Comparison of ENCODE assay signal across 32 cellular contexts in genomic region chr16:88462396-88462795, GRCh38. TPM values are rescaled to one million over a fixed set of nuclear protein-coding genes. Genes with fewer than 3 reads are reported as not detected.
DNase-seq lines count a peak whose midpoint lies in the region; ATAC-seq, FAIRE-seq and TF ChIP-seq lines count a peak whose summit lies in the region.
"Had no signal": no experiment of that assay in that cellular context is flagged by ENCODE, and none has a peak within 500 bp of the region (broad histone marks: within the 10 kb centered on the region; RNA-seq: fewer than 3 reads in every experiment).

No MANE protein-coding gene starts in this region.

- FAIRE-seq in small intestine (lab: Jason Lieb, UNC): no peak
- FAIRE-seq: islet of Langerhans had no signal

- no peaks in the 10 kb centered on the region for H3K36me3 ChIP-seq in CD4-positive, CD25-positive, alpha-beta regulatory T cell (ENCODE audit: control insufficient read depth, insufficient read depth, low read length)
- H3K36me3 ChIP-seq in IMR-90 (ENCODE audit: control insufficient read depth, insufficient read depth, low read length) (no peaks in the 10 kb centered on the region), iPS-20b (ENCODE audit: insufficient read depth, low read depth, low read length) (no peaks in the 10 kb centered on the region), small intestine (ENCODE audit: control insufficient read depth in 2 of 2, insufficient read depth in 2 of 2, low read length in 2 of 2) (no peaks in the 10 kb centered on the region), A673 (ENCODE audit: insufficient read depth, low read length, poor library complexity, severe bottlenecking) (no peaks in the 10 kb centered on the region)
- H3K36me3 ChIP-seq: BE2C, left lung, MG63 had no signal

- no peak overlapping the region for H3K18ac ChIP-seq in IMR-90 (ENCODE audit: low read depth, low read length)

- POLR2A ChIA-PET in IMR-90 (lab: Charles Lee; ENCODE audit: unreplicated experiment) (no interaction called here), MCF 10A (lab: Yijun Ruan, JAX) (no interaction called here), A673 (lab: Charles Lee; ENCODE audit: low non-redundant PET) (no interaction called here)

- H3K4me3 ChIP-seq in CD4-positive, CD25-positive, alpha-beta regulatory T cell (ENCODE audit: low read depth, low read length): no peak overlapping the region
- H3K4me3 ChIP-seq in IMR-90 (ENCODE audit: insufficient read depth, low read depth, low read length) (no peak overlapping the region), iPS-20b (ENCODE audit: low read length) (peak overlapping the region; percentile 40; the same call in 1 of the 2 replicates), small intestine (ENCODE audit: low read depth in 1 of 2, low read length in 2 of 2) (no peak overlapping the region), lower leg skin (ENCODE audit: low read depth, poor library complexity, severe bottlenecking) (no peak overlapping the region), A673 (ENCODE audit: low read depth, low read length, poor library complexity, severe bottlenecking) (no peak overlapping the region)
- H3K4me3 ChIP-seq: left lung, MG63, testis had no signal

- H3K36me3 Mint-ChIP-seq in CD4-positive, CD25-positive, alpha-beta regulatory T cell: no peaks in the 10 kb centered on the region
- H3K36me3 Mint-ChIP-seq in MCF 10A (ENCODE audit: insufficient read depth, unreplicated experiment): no peaks in the 10 kb centered on the region
- H3K36me3 Mint-ChIP-seq: naive thymus-derived CD4-positive, alpha-beta T cell had no signal

- H3K27me3 ChIP-seq in CD4-positive, CD25-positive, alpha-beta regulatory T cell (ENCODE audit: control insufficient read depth, insufficient read depth, low read length): no peaks in the 10 kb centered on the region
- H3K27me3 ChIP-seq in IMR-90 (ENCODE audit: control insufficient read depth, insufficient read depth, low read length): no peaks in the 10 kb centered on the region
- peaks cover 12% of the 10 kb centered on the region for H3K27me3 ChIP-seq in iPS-20b (ENCODE audit: insufficient read depth, low read length)
- no peaks in the 10 kb centered on the region for H3K27me3 ChIP-seq in small intestine (ENCODE audit: control insufficient read depth in 2 of 2, insufficient read depth in 2 of 2, low read length in 2 of 2)
- no peaks in the 10 kb centered on the region for H3K27me3 ChIP-seq in A673 (replicated peaks; ENCODE audit: insufficient read depth, low read depth, low read length, poor library complexity)
- H3K27me3 ChIP-seq: BE2C, MG63, testis had no signal

- H3K9me3 Mint-ChIP-seq in CD4-positive, CD25-positive, alpha-beta regulatory T cell: peaks cover 0 to 2% (median 0%) of the 10 kb centered on the region in 7 donors
- no peaks in the 10 kb centered on the region for H3K9me3 Mint-ChIP-seq in MCF 10A (ENCODE audit: unreplicated experiment)
- H3K9me3 Mint-ChIP-seq: activated naive CD8-positive, alpha-beta T cell treated with anti-CD3 and anti-CD28 coated beads, Interleukin-2, amount 50 U/mL, for 24 hours; T-helper 1 cell treated with Interleukin-12 subunit alpha and Interleukin-12 subunit beta and Interleukin-4 antibody, amounts not matched to agents 30 μg/mL and 1 μg/mL, for 36 hours had no signal

- H3K56ac ChIP-seq in IMR-90 (ENCODE audit: extremely low read depth, insufficient read depth, low read length): no peak overlapping the region

- no peaks in the 10 kb centered on the region for H3K9me1 ChIP-seq in IMR-90 (ENCODE audit: insufficient read depth, low read length)

- H3K9me3 ChIP-seq in CD4-positive, CD25-positive, alpha-beta regulatory T cell (ENCODE audit: control insufficient read depth in 2 of 2, low read length in 2 of 2): no peaks in the 10 kb centered on the region
- H3K9me3 ChIP-seq in IMR-90 (ENCODE audit: control insufficient read depth, insufficient read depth, low read length): no peaks in the 10 kb centered on the region
- no peaks in the 10 kb centered on the region for H3K9me3 ChIP-seq in iPS-20b (ENCODE audit: insufficient read depth, low read depth, low read length)
- H3K9me3 ChIP-seq in small intestine (ENCODE audit: control insufficient read depth, low read depth): no peaks in the 10 kb centered on the region
- H3K9me3 ChIP-seq in A673 (ENCODE audit: low read depth, low read length, poor library complexity, severe bottlenecking): no peaks in the 10 kb centered on the region
- H3K9me3 ChIP-seq: BE2C, left lung, MG63, testis had no signal

- no peak overlapping the region for H2AK5ac ChIP-seq in IMR-90 (ENCODE audit: low read depth, low read length)

- no peak for ATAC-seq in CD4-positive, CD25-positive, alpha-beta regulatory T cell (ENCODE audit: low read depth in 2 of 2)
- ATAC-seq in IMR-90 (ENCODE audit: low read depth): no peak
- ATAC-seq: activated CD4-positive, CD25-positive, alpha-beta regulatory T cell treated with anti-CD3 and anti-CD28 coated beads, Interleukin-2, amount 50 U/mL, for 24 hours; activated naive CD8-positive, alpha-beta T cell treated with anti-CD3 and anti-CD28 coated beads, Interleukin-2, amount 50 U/mL, for 24 hours; naive thymus-derived CD4-positive, alpha-beta T cell; Panc1; SK-N-SH treated with all-trans-retinoic acid at 6 μM for 48 hours; stimulated activated naive CD8-positive, alpha-beta T cell treated with anti-CD3 and anti-CD28 coated beads, Interleukin-15, Interleukin-2, amounts not matched to agents 100 U/mL and 50 U/mL, for 24 hours had no signal

- in situ Hi-C loops in IMR-90 (cut with MboI; ENCODE audit: low sequenced_read_pairs): no loop called here

- no peak for TF ChIP-seq RAD21 in IMR-90 (IDR thresholded peaks at IDR 0.05; ENCODE audit: low read length)

- no peak overlapping the region for H2BK15ac ChIP-seq in IMR-90 (ENCODE audit: low read depth, low read length)

- no CpG with 5 or more reads among the region's 12 CpGs for WGBS in IMR-90 (ENCODE audit: extremely low coverage in 2 of 2, insufficient read length in 1 of 2), 2 experiments
- WGBS in small intestine, 3 donors: 46 to 59% (median 55%) methylated on average over 12 of the region's 12 CpGs
- whole genome bisulfite sequencing in lower leg skin, 2 donors: 73 to 87% methylated on average over 11 to 12 of the region's 12 CpGs

- no peak overlapping the region for H3K4ac ChIP-seq in IMR-90 (ENCODE audit: low read depth, low read length)

- BruUV-seq in IMR-90 (replicated peaks; lab: Mats Ljungman, UMichigan) (no TSS peak), MCF 10A (replicated peaks; lab: Mats Ljungman, UMichigan) (no TSS peak), A673 (replicated peaks; lab: Mats Ljungman, UMichigan) (no TSS peak)

- no peak overlapping the region for H4K91ac ChIP-seq in IMR-90 (ENCODE audit: insufficient read depth, low read depth, low read length)

- H2AK9ac ChIP-seq in IMR-90 (replicated peaks; ENCODE audit: low read depth, low read length, poor library complexity): no peak overlapping the region

- peaks cover 7 to 91% (median 36%) of the 10 kb centered on the region in 4 donors for H3K4me1 Mint-ChIP-seq in CD4-positive, CD25-positive, alpha-beta regulatory T cell
- no peaks in the 10 kb centered on the region for H3K4me1 Mint-ChIP-seq in MCF 10A (ENCODE audit: insufficient read depth, unreplicated experiment)

- no peak overlapping the region for H4K8ac ChIP-seq in IMR-90 (ENCODE audit: low read depth in 2 of 2, low read length in 2 of 2)

- H3K4me3 Mint-ChIP-seq in CD4-positive, CD25-positive, alpha-beta regulatory T cell: peak overlapping the region in 2 of 4 donors; percentile 44 to 64
- H3K4me3 Mint-ChIP-seq in MCF 10A (ENCODE audit: unreplicated experiment): no peak overlapping the region
- H3K4me3 Mint-ChIP-seq: activated naive CD8-positive, alpha-beta T cell treated with anti-CD3 and anti-CD28 coated beads, Interleukin-2, amount 50 U/mL, for 24 hours; T-helper 1 cell treated with Interleukin-12 subunit alpha and Interleukin-12 subunit beta and Interleukin-4 antibody, amounts not matched to agents 30 μg/mL and 1 μg/mL, for 36 hours had no signal

- CTCF ChIA-PET in IMR-90 (lab: Yijun Ruan, JAX): no interaction called here
- CTCF ChIA-PET in MCF 10A (lab: Yijun Ruan, JAX): interaction anchor here (0.6 to 0.8 kb wide), 2 partner anchors 48 to 99 kb away, joined by 3 to 4 read pairs; no protein-coding TSS in a partner anchor
- CTCF ChIA-PET in A673 (lab: Charles Lee): no interaction called here

- H4K5ac ChIP-seq in IMR-90 (ENCODE audit: low read depth, low read length): no peak overlapping the region

- peak overlapping the region; percentile 51 to 94 (median 77) for H3K27ac Mint-ChIP-seq in CD4-positive, CD25-positive, alpha-beta regulatory T cell
- H3K27ac Mint-ChIP-seq in MCF 10A (ENCODE audit: low read depth, unreplicated experiment): no peak overlapping the region
- H3K27ac Mint-ChIP-seq: activated naive CD8-positive, alpha-beta T cell treated with anti-CD3 and anti-CD28 coated beads, Interleukin-2, amount 50 U/mL, for 24 hours; T-helper 1 cell treated with Interleukin-12 subunit alpha and Interleukin-12 subunit beta and Interleukin-4 antibody, amounts not matched to agents 30 μg/mL and 1 μg/mL, for 36 hours had no signal

- H3K4me1 ChIP-seq in CD4-positive, CD25-positive, alpha-beta regulatory T cell (ENCODE audit: control insufficient read depth, insufficient read depth, low read length, poor library complexity, severe bottlenecking): peaks cover 92% of the 10 kb centered on the region
- H3K4me1 ChIP-seq in IMR-90 (ENCODE audit: control insufficient read depth, insufficient read depth, low read length) (peaks cover 4% of the 10 kb centered on the region; the same call in 1 of the 2 replicates), iPS-20b (ENCODE audit: insufficient read depth, low read length) (peaks cover 9% of the 10 kb centered on the region; the same call in 1 of the 2 replicates), small intestine (ENCODE audit: control insufficient read depth in 2 of 2, insufficient read depth in 1 of 2, low read depth in 1 of 2, low read length in 1 of 2) (peaks cover 0 to 6% of the 10 kb centered on the region in 2 donors), A673 (ENCODE audit: insufficient read depth, low read length, poor library complexity, severe bottlenecking) (peaks cover 12% of the 10 kb centered on the region)

- H3K9ac ChIP-seq in IMR-90 (ENCODE audit: low read depth, low read length) (no peak overlapping the region), iPS-20b (ENCODE audit: low read depth, low read length) (no peak overlapping the region; the same call in 1 of the 2 replicates)

- H3K79me1 ChIP-seq in IMR-90 (ENCODE audit: low read depth in 1 of 2, low read length in 2 of 2): peaks cover 18 to 43% of the 10 kb centered on the region in 2 experiments

- peaks cover 75% of the 10 kb centered on the region for H4K20me1 ChIP-seq in IMR-90 (ENCODE audit: insufficient read depth, low read length)

- H3K14ac ChIP-seq in IMR-90 (replicated peaks; ENCODE audit: low read depth, low read length): no peak overlapping the region

- H2BK5ac ChIP-seq in IMR-90 (ENCODE audit: low read depth, low read length, poor library complexity, severe bottlenecking): no peak overlapping the region

- no peak overlapping the region for H3K4me2 ChIP-seq in IMR-90 (ENCODE audit: low read depth, low read length)

- H3K27me3 Mint-ChIP-seq in CD4-positive, CD25-positive, alpha-beta regulatory T cell: no peaks in the 10 kb centered on the region
- H3K27me3 Mint-ChIP-seq in MCF 10A (ENCODE audit: insufficient read depth, unreplicated experiment): no peaks in the 10 kb centered on the region
- H3K27me3 Mint-ChIP-seq: activated naive CD8-positive, alpha-beta T cell treated with anti-CD3 and anti-CD28 coated beads, Interleukin-2, amount 50 U/mL, for 24 hours; naive thymus-derived CD4-positive, alpha-beta T cell had no signal

- dilution Hi-C loops in IMR-90 (cut with HindIII; ENCODE audit: low sequenced_read_pairs, unreplicated experiment): no loop called here

- peak overlapping the region; percentile 41 for H3K27ac ChIP-seq in CD4-positive, CD25-positive, alpha-beta regulatory T cell (ENCODE audit: insufficient read depth, low read length, poor library complexity, severe bottlenecking)
- H3K27ac ChIP-seq in IMR-90 (ENCODE audit: insufficient read depth, low read length) (no peak overlapping the region), iPS-20b (ENCODE audit: low read length) (no peak overlapping the region), small intestine (ENCODE audit: low read depth in 1 of 2, low read length in 1 of 2) (no peak overlapping the region), A673 (ENCODE audit: low read depth, low read length, poor library complexity, severe bottlenecking) (no peak overlapping the region)
- H3K27ac ChIP-seq: epithelial cell of prostate, left lung had no signal

- peak overlapping the region; percentile 21 for H2AFZ ChIP-seq in IMR-90 (replicated peaks; ENCODE audit: low read length, poor library complexity)

- no peak overlapping the region for H3K23ac ChIP-seq in IMR-90 (ENCODE audit: low read depth, low read length)

- intact Hi-C loops in IMR-90 (cut with micrococcal nuclease): no loop called here
- intact Hi-C loops in lower leg skin (cut with DNase I; ENCODE audit: low total_unique reads): no loop called here
- intact Hi-C loops in MCF 10A (cut with micrococcal nuclease): no loop called here
- intact Hi-C loops in A673 (cut with micrococcal nuclease; ENCODE audit: unreplicated experiment): no loop called here

- no peak overlapping the region for H2BK20ac ChIP-seq in IMR-90 (ENCODE audit: low read depth, low read length)

- TF ChIP-seq POLR2A in IMR-90 (IDR thresholded peaks at IDR 0.05; ENCODE audit: low read depth, low read length) (no peak), lower leg skin (IDR thresholded peaks at IDR 0.05) (no peak)

- TF ChIP-seq CTCF in IMR-90 (conservative IDR thresholded peaks at IDR 0.05; ENCODE audit: low read depth, low read length) (no peak), lower leg skin (IDR thresholded peaks at IDR 0.05) (no peak), MCF 10A (IDR thresholded peaks at IDR 0.05; ENCODE audit: unreplicated experiment) (no peak), A673 (conservative IDR thresholded peaks at IDR 0.05; ENCODE audit: low read depth, low read length) (no peak)

- no peak overlapping the region for H2BK120ac ChIP-seq in IMR-90 (ENCODE audit: low read depth, low read length)

- DNase-seq in CD4-positive, CD25-positive, alpha-beta regulatory T cell: no peak
- DNase-seq in IMR-90 (no peak), small intestine (peak; percentile 57), lower leg skin (ENCODE audit: low spot score in 2 of 2) (no peak), MCF 10A (ENCODE audit: unreplicated experiment) (no peak), A673 (ENCODE audit: low spot score) (no peak)
- DNase-seq: activated CD4-positive, alpha-beta T cell treated with anti-CD3 and anti-CD28 coated beads, Interleukin-2, amount 50 U/mL, for 48 hours; activated naive CD8-positive, alpha-beta T cell treated with anti-CD3 and anti-CD28 coated beads, Interleukin-2, amount 50 U/mL, for 24 hours; activated T-cell treated with anti-CD3 and anti-CD28 coated beads, Interleukin-2, amount 50 U/mL, for 48 hours; BE2C; Calu3; cortex of kidney; DND-41; effector memory CD4-positive, alpha-beta T cell; GF-D8; KG1; left lung; MG63; naive thymus-derived CD4-positive, alpha-beta T cell; NCI-H1105 treated with DMSO at 0.1 percent for 48 hours; NCI-H2029 treated with DMSO at 0.1 percent for 48 hours; NCI-H526 treated with DMSO at 0.1 percent for 48 hours; Right ventricle myocardium superior; stimulated activated naive CD8-positive, alpha-beta T cell treated with anti-CD3 and anti-CD28 coated beads, Interleukin-15, Interleukin-2, amounts not matched to agents 100 U/mL and 50 U/mL, for 24 hours had no signal

RNA-seq across cellular contexts. Expression of gene ZFPM1, which starts 9.3 kb away (rescaled TPM):
- 30.2 TPM for total RNA-seq in CD4-positive, CD25-positive, alpha-beta regulatory T cell
- polyA plus RNA-seq in CD4-positive, CD25-positive, alpha-beta regulatory T cell: under 1 TPM; 0.07 to 0.41 (median 0.13) TPM
- total RNA-seq in IMR-90 (2012; rRNA removed): 0.28 and 0.36 TPM in 2 replicates
- polyA plus RNA-seq in IMR-90 (2012; rRNA removed): 1.1 and 1.8 TPM in 2 replicates
- polyA plus RNA-seq in IMR-90 (2012; cell fraction: cytosol; rRNA removed): 1.2 and 2.4 TPM in 2 replicates
- polyA plus RNA-seq in IMR-90 (2012; cell fraction: nucleus; rRNA removed; ENCODE audit: low replicate concordance): 4.0 and 9.2 TPM in 2 replicates
- polyA plus RNA-seq in small intestine: 10 to 100 TPM in 1 of 3 donors, 1 to 10 TPM in 2; 8.1 to 14.9 (median 9.2) TPM
- total RNA-seq in lower leg skin: 1 to 10 TPM; 2.0 to 4.0 (median 3.1) TPM
- 5.0 and 6.2 TPM in 2 replicates for total RNA-seq in MCF 10A (2022)
- total RNA-seq in A673 (2021): 5.6 and 6.7 TPM in 2 replicates
